26 cellular contexts compared by ENCODE assay signal in genomic region chr9:104245925-104246324, GRCh38.
"Had no signal": no experiment of that assay in that cellular context is flagged by ENCODE, and none has a peak within 500 bp of the region (broad histone marks: within the 10 kb centered on the region; RNA-seq: fewer than 3 reads in every experiment).

No MANE protein-coding gene starts in this region.

- H3K4me1 ChIP-seq: colonic mucosa, esophagus muscularis mucosa, esophagus squamous epithelium, foreskin keratinocyte, gastrocnemius medialis, gastroesophageal sphincter, heart left ventricle, heart right ventricle had no signal

- H3K36me3 ChIP-seq: colonic mucosa, esophagus muscularis mucosa, esophagus squamous epithelium, gastrocnemius medialis, gastroesophageal sphincter, heart left ventricle, heart right ventricle had no signal

- H3K27me3 ChIP-seq: colonic mucosa, dorsolateral prefrontal cortex, esophagus muscularis mucosa, esophagus squamous epithelium, foreskin keratinocyte, gastrocnemius medialis, gastroesophageal sphincter, heart left ventricle, heart right ventricle had no signal

- H3K27ac ChIP-seq: colonic mucosa, coronary artery, dorsolateral prefrontal cortex, epithelial cell of prostate, esophagus muscularis mucosa, esophagus squamous epithelium, foreskin keratinocyte, gastrocnemius medialis, gastroesophageal sphincter, heart left ventricle, heart right ventricle had no signal

- H3K4me3 Mint-ChIP-seq: dendritic cell treated with granulocyte-macrophage colony-stimulating factor and Interleukin-4, amounts not matched to agents 40 ng/mL and 50 ng/mL, for 4 days; effector memory CD8-positive, alpha-beta T cell; endodermal cell had no signal

- DNase-seq: colonic mucosa; cortex of kidney; dermis blood vessel endothelial cell; dorsolateral prefrontal cortex; effector CD4-positive, alpha-beta T cell; effector CD8-positive, alpha-beta T cell; effector memory CD4-positive, alpha-beta T cell; effector memory CD8-positive, alpha-beta T cell; endodermal cell; erythroblast; esophagus squamous epithelium; foreskin fibroblast; foreskin keratinocyte; foreskin melanocyte; gastrocnemius medialis; glutamatergic neuron; head of caudate nucleus; heart left ventricle; heart right ventricle had no signal

- H3K9me3 ChIP-seq: colonic mucosa, esophagus muscularis mucosa, esophagus squamous epithelium, gastrocnemius medialis, gastroesophageal sphincter, heart left ventricle had no signal

- H3K27ac Mint-ChIP-seq: dendritic cell treated with granulocyte-macrophage colony-stimulating factor and Interleukin-4, amounts not matched to agents 40 ng/mL and 50 ng/mL, for 4 days; effector memory CD8-positive, alpha-beta T cell; endodermal cell had no signal

- FAIRE-seq: endothelial cell of umbilical vein had no signal

- H3K9me3 Mint-ChIP-seq: endodermal cell had no signal

- H3K27me3 Mint-ChIP-seq: dendritic cell treated with granulocyte-macrophage colony-stimulating factor and Interleukin-4, amounts not matched to agents 40 ng/mL and 50 ng/mL, for 4 days; effector memory CD8-positive, alpha-beta T cell had no signal

- H3K4me1 Mint-ChIP-seq: endodermal cell had no signal

- ATAC-seq: effector memory CD8-positive, alpha-beta T cell; esophagus mucosa; foreskin keratinocyte; gastrocnemius medialis; gastroesophageal sphincter; heart left ventricle; heart right ventricle had no signal

- H3K4me3 ChIP-seq: colonic mucosa, coronary artery, dorsolateral prefrontal cortex, esophagus muscularis mucosa, esophagus squamous epithelium, gastrocnemius medialis, gastroesophageal sphincter, heart left ventricle, heart right ventricle had no signal
